Comparison of ENCODE assay signal across 1 cellular context in the genomic region with DNA sequence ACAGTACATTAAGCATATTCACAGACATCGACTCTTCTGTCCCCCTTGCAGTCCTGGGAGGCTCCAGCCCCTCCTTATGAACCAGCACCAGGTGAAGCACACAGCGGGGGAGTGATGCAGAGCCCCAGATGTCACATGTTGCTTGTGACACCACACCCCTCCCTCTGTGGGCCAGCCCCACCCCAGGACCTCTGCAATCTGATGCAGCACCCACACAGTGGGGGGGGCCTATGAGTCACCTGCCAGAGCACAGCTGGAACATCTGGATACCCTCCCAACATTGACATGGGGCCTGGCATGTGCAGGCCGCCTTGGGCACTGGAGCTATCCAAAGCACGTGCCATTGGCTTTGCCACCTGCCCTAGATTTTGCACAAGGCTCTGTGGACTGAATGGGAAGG.
TF ChIP-seq lines count a peak whose summit lies in the region.

No MANE protein-coding gene starts in this region.

TF ChIP-seq in K562, 482 proteins besides CTCF, POLR2A, EP300 and RAD21 (continued from another document):
- TF ChIP-seq, protein P1, sequence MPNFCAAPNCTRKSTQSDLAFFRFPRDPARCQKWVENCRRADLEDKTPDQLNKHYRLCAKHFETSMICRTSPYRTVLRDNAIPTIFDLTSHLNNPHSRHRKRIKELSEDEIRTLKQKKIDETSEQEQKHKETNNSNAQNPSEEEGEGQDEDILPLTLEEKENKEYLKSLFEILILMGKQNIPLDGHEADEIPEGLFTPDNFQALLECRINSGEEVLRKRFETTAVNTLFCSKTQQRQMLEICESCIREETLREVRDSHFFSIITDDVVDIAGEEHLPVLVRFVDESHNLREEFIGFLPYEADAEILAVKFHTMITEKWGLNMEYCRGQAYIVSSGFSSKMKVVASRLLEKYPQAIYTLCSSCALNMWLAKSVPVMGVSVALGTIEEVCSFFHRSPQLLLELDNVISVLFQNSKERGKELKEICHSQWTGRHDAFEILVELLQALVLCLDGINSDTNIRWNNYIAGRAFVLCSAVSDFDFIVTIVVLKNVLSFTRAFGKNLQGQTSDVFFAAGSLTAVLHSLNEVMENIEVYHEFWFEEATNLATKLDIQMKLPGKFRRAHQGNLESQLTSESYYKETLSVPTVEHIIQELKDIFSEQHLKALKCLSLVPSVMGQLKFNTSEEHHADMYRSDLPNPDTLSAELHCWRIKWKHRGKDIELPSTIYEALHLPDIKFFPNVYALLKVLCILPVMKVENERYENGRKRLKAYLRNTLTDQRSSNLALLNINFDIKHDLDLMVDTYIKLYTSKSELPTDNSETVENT (CRISPR knock-in tag; IDR thresholded peaks at IDR 0.05), result no peak
- TF ChIP-seq U2AF2 (optimal IDR thresholded peaks at IDR 0.05; ENCODE audit: low read depth, low read length) (no peak), MCM3 (IDR thresholded peaks at IDR 0.05) (no peak), HNRNPUL1 (IDR thresholded peaks at IDR 0.05; ENCODE audit: low read length) (no peak), ZNF274 (IDR thresholded peaks at IDR 0.05; ENCODE audit: borderline replicate concordance, low read depth, low read length) (no peak), OTX1 (CRISPR knock-in tag; IDR thresholded peaks at IDR 0.05) (no peak), KLF16 (IDR thresholded peaks at IDR 0.05) (peak; percentile 29; the same call in 1 of the 2 replicates), ZNF316 (IDR thresholded peaks at IDR 0.05) (no peak), JUND (IDR thresholded peaks at IDR 0.05; ENCODE audit: borderline replicate concordance, low read depth, low read length) (peak; percentile 88), JUND (tag; IDR thresholded peaks at IDR 0.05; ENCODE audit: borderline replicate concordance, low read depth, low read length) (peak; percentile 70; the same call in 2 of the 3 replicates), ZNF311 (CRISPR knock-in tag; IDR thresholded peaks at IDR 0.05) (no peak), NEUROD1 (IDR thresholded peaks at IDR 0.05; ENCODE audit: borderline replicate concordance, low read depth, low read length, partially characterized antibody) (peak; percentile 18), NR2C1 (IDR thresholded peaks at IDR 0.05) (no peak), NR2C1 (tag; IDR thresholded peaks at IDR 0.05) (no peak), RFX1 (IDR thresholded peaks at IDR 0.05) (no peak), BDP1 (IDR thresholded peaks at IDR 0.05; ENCODE audit: insufficient read depth, insufficient read length) (no peak), TAL1 (IDR thresholded peaks at IDR 0.05) (no peak), CBFA2T3 (IDR thresholded peaks at IDR 0.05) (peak; percentile 73), KDM5B (IDR thresholded peaks at IDR 0.05; ENCODE audit: insufficient replicate concordance, low read depth, low read length) (no peak), TARDBP (IDR thresholded peaks at IDR 0.05) (no peak), FOSL1 (tag; conservative IDR thresholded peaks at IDR 0.05) (peak; percentile 90), MAZ (CRISPR knock-in tag; conservative IDR thresholded peaks at IDR 0.05 in 1 of 2, IDR thresholded peaks at IDR 0.05 in 1 of 2) (no peak), RCOR1 (IDR thresholded peaks at IDR 0.05; ENCODE audit: borderline replicate concordance in 1 of 2, low read depth in 2 of 2, low read length in 2 of 2) (no peak), PHF20 (IDR thresholded peaks at IDR 0.05; ENCODE audit: partially characterized antibody) (no peak), NRF1 (conservative IDR thresholded peaks at IDR 0.05 in 1 of 2, IDR thresholded peaks at IDR 0.05 in 1 of 2) (no peak), EWSR1 (IDR thresholded peaks at IDR 0.05; ENCODE audit: borderline replicate concordance, low read depth, partially characterized antibody) (no peak), TCF7L2 (IDR thresholded peaks at IDR 0.05; ENCODE audit: low read depth, low read length) (no peak), ZNF175 (CRISPR knock-in tag; IDR thresholded peaks at IDR 0.05; ENCODE audit: low read depth) (no peak), SMARCE1 (IDR thresholded peaks at IDR 0.05) (0 out of 2 replicates have a peak, but pooled peaks have one; percentile 18), SNIP1 (IDR thresholded peaks at IDR 0.05; ENCODE audit: low read depth) (no peak)
- TF ChIP-seq, protein P2, sequence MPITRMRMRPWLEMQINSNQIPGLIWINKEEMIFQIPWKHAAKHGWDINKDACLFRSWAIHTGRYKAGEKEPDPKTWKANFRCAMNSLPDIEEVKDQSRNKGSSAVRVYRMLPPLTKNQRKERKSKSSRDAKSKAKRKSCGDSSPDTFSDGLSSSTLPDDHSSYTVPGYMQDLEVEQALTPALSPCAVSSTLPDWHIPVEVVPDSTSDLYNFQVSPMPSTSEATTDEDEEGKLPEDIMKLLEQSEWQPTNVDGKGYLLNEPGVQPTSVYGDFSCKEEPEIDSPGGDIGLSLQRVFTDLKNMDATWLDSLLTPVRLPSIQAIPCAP (CRISPR knock-in tag; IDR thresholded peaks at IDR 0.05; ENCODE audit: borderline replicate concordance), result no peak
- TF ChIP-seq, protein P3, sequence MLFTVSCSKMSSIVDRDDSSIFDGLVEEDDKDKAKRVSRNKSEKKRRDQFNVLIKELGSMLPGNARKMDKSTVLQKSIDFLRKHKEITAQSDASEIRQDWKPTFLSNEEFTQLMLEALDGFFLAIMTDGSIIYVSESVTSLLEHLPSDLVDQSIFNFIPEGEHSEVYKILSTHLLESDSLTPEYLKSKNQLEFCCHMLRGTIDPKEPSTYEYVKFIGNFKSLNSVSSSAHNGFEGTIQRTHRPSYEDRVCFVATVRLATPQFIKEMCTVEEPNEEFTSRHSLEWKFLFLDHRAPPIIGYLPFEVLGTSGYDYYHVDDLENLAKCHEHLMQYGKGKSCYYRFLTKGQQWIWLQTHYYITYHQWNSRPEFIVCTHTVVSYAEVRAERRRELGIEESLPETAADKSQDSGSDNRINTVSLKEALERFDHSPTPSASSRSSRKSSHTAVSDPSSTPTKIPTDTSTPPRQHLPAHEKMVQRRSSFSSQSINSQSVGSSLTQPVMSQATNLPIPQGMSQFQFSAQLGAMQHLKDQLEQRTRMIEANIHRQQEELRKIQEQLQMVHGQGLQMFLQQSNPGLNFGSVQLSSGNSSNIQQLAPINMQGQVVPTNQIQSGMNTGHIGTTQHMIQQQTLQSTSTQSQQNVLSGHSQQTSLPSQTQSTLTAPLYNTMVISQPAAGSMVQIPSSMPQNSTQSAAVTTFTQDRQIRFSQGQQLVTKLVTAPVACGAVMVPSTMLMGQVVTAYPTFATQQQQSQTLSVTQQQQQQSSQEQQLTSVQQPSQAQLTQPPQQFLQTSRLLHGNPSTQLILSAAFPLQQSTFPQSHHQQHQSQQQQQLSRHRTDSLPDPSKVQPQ (CRISPR knock-in tag; IDR thresholded peaks at IDR 0.05; ENCODE audit: borderline replicate concordance), result no peak
- TF ChIP-seq, protein P4, sequence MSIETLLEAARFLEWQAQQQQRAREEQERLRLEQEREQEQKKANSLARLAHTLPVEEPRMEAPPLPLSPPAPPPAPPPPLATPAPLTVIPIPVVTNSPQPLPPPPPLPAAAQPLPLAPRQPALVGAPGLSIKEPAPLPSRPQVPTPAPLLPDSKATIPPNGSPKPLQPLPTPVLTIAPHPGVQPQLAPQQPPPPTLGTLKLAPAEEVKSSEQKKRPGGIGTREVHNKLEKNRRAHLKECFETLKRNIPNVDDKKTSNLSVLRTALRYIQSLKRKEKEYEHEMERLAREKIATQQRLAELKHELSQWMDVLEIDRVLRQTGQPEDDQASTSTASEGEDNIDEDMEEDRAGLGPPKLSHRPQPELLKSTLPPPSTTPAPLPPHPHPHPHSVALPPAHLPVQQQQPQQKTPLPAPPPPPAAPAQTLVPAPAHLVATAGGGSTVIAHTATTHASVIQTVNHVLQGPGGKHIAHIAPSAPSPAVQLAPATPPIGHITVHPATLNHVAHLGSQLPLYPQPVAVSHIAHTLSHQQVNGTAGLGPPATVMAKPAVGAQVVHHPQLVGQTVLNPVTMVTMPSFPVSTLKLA (conservative IDR thresholded peaks at IDR 0.05), result no peak
- TF ChIP-seq, protein P5, sequence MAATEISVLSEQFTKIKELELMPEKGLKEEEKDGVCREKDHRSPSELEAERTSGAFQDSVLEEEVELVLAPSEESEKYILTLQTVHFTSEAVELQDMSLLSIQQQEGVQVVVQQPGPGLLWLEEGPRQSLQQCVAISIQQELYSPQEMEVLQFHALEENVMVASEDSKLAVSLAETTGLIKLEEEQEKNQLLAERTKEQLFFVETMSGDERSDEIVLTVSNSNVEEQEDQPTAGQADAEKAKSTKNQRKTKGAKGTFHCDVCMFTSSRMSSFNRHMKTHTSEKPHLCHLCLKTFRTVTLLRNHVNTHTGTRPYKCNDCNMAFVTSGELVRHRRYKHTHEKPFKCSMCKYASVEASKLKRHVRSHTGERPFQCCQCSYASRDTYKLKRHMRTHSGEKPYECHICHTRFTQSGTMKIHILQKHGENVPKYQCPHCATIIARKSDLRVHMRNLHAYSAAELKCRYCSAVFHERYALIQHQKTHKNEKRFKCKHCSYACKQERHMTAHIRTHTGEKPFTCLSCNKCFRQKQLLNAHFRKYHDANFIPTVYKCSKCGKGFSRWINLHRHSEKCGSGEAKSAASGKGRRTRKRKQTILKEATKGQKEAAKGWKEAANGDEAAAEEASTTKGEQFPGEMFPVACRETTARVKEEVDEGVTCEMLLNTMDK (IDR thresholded peaks at IDR 0.05; ENCODE audit: borderline replicate concordance, insufficient read depth, low read depth, low read length, poor library complexity, severe bottlenecking), result no peak
